Comparison of ENCODE assay signal across 1 cellular context in genomic region chr5:6774673-6775327, GRCh38.
TF ChIP-seq lines count a peak whose summit lies in the region.

No MANE protein-coding gene starts in this region.

TF ChIP-seq in H1, 55 proteins besides CTCF, POLR2A, EP300 and RAD21:
- no peak for TF ChIP-seq KDM1A (IDR thresholded peaks at IDR 0.05; ENCODE audit: borderline replicate concordance, low read length)
